17 cellular contexts compared by ENCODE assay signal in genomic region chr2:135258193-135258592, GRCh38.
DNase-seq lines count a peak whose midpoint lies in the region; ATAC-seq and TF ChIP-seq lines count a peak whose summit lies in the region.
"Had no signal": no experiment of that assay in that cellular context is flagged by ENCODE, and none has a peak within 500 bp of the region (broad histone marks: within the 10 kb centered on the region; RNA-seq: fewer than 3 reads in every experiment).

No MANE protein-coding gene starts in this region.

- no peaks in the 10 kb centered on the region for H3K27me3 Mint-ChIP-seq in endodermal cell (ENCODE audit: insufficient read depth)
- no peaks in the 10 kb centered on the region for H3K27me3 Mint-ChIP-seq in activated T-cell treated with anti-CD3 and anti-CD28 coated beads, Interleukin-2, amount 50 U/mL, for 24 hours
- H3K27me3 Mint-ChIP-seq: IgD-negative memory B cell had no signal

- H3K4me1 ChIP-seq in A673 (ENCODE audit: insufficient read depth, low read length, poor library complexity, severe bottlenecking), result no peaks in the 10 kb centered on the region
- no peaks in the 10 kb centered on the region for H3K4me1 ChIP-seq in endodermal cell (ENCODE audit: control insufficient read depth, insufficient read depth, low read length)
- H3K4me1 ChIP-seq: Caco-2, gastrocnemius medialis had no signal

- H3K9me3 ChIP-seq in A673 (ENCODE audit: low read depth, low read length, poor library complexity, severe bottlenecking) (no peaks in the 10 kb centered on the region), endodermal cell (ENCODE audit: control insufficient read depth, low read length) (no peaks in the 10 kb centered on the region)
- H3K9me3 ChIP-seq: Caco-2, gastrocnemius medialis had no signal

- no peaks in the 10 kb centered on the region for H3K36me3 ChIP-seq in A673 (ENCODE audit: insufficient read depth, low read length, poor library complexity, severe bottlenecking)
- no peaks in the 10 kb centered on the region for H3K36me3 ChIP-seq in endodermal cell (ENCODE audit: control insufficient read depth, insufficient read depth, low read length)
- H3K36me3 ChIP-seq: gastrocnemius medialis had no signal

- peaks cover 9% of the 10 kb centered on the region for H3K9me3 Mint-ChIP-seq in endodermal cell
- H3K9me3 Mint-ChIP-seq in activated T-cell treated with anti-CD3 and anti-CD28 coated beads, Interleukin-2, amount 50 U/mL, for 24 hours, result no peaks in the 10 kb centered on the region

- no peak overlapping the region for H3K27ac Mint-ChIP-seq in endodermal cell
- no peak overlapping the region for H3K27ac Mint-ChIP-seq in activated T-cell treated with anti-CD3 and anti-CD28 coated beads, Interleukin-2, amount 50 U/mL, for 24 hours
- H3K27ac Mint-ChIP-seq: IgD-negative memory B cell had no signal

- H3K27ac ChIP-seq in A673 (ENCODE audit: low read depth, low read length, poor library complexity, severe bottlenecking) (no peak overlapping the region), endodermal cell (ENCODE audit: low read depth, low read length) (no peak overlapping the region)
- H3K27ac ChIP-seq: gastrocnemius medialis had no signal

- CTCF ChIA-PET in A673 (lab: Charles Lee), result no interaction called here

- ATAC-seq in HG03442 (IDR thresholded peaks at IDR 0.05; ENCODE audit: unreplicated experiment), result no peak
- ATAC-seq: gastrocnemius medialis had no signal

- peak; percentile 33; the same call in 1 of the 2 replicates for TF ChIP-seq CTCF in A673 (conservative IDR thresholded peaks at IDR 0.05; ENCODE audit: low read depth, low read length)
- peak; percentile 50 for TF ChIP-seq CTCF in endodermal cell (conservative IDR thresholded peaks at IDR 0.05)

- POLR2A ChIA-PET in A673 (lab: Charles Lee; ENCODE audit: low non-redundant PET), result no interaction called here

- H3K4me1 Mint-ChIP-seq in endodermal cell, result no peaks in the 10 kb centered on the region
- H3K4me1 Mint-ChIP-seq in activated T-cell treated with anti-CD3 and anti-CD28 coated beads, Interleukin-2, amount 50 U/mL, for 24 hours (ENCODE audit: low read depth), result no peaks in the 10 kb centered on the region

- no peak overlapping the region for H3K9ac ChIP-seq in endodermal cell (ENCODE audit: extremely low read depth, low read length, poor library complexity, severe bottlenecking)

- intact Hi-C loops in A673 (cut with micrococcal nuclease; ENCODE audit: unreplicated experiment), result no loop called here

- DNase-seq in A673 (ENCODE audit: low spot score), result no peak
- peak; percentile 7 for DNase-seq in EL
- peak; percentile 62 for DNase-seq in NCI-H82 (lab: John Stamatoyannopoulos, UW)
- DNase-seq in endodermal cell, result peak; percentile 62
- no peak for DNase-seq in H4 (ENCODE audit: low spot score)
- no peak for DNase-seq in kidney tubule cell (ENCODE audit: low spot score)
- DNase-seq in activated T-cell treated with anti-CD3 and anti-CD28 coated beads, Interleukin-2, amount 50 U/mL, for 24 hours, result no peak
- DNase-seq: activated CD4-positive, CD25-positive, alpha-beta regulatory T cell treated with anti-CD3 and anti-CD28 coated beads, Interleukin-2, amount 50 U/mL, for 72 hours; activated CD8-positive, alpha-beta memory T cell treated with anti-CD3 and anti-CD28 coated beads, Interleukin-2, amount 50 U/mL, for 4 hours; aorta; gastrocnemius medialis; NCI-H2227 treated with DMSO at 0.1 percent for 48 hours; SIG-M5; stimulated activated CD4-positive, alpha-beta T cell treated with anti-CD3 and anti-CD28 coated beads, Interleukin-4, amount 100 ng/mL, for 1 hour had no signal

- H3K4me3 Mint-ChIP-seq in endodermal cell, result no peak overlapping the region
- H3K4me3 Mint-ChIP-seq in activated T-cell treated with anti-CD3 and anti-CD28 coated beads, Interleukin-2, amount 50 U/mL, for 24 hours, result no peak overlapping the region
- H3K4me3 Mint-ChIP-seq: IgD-negative memory B cell had no signal

- H3K27me3 ChIP-seq in A673 (replicated peaks; ENCODE audit: insufficient read depth, low read depth, low read length, poor library complexity), result no peaks in the 10 kb centered on the region
- no peaks in the 10 kb centered on the region for H3K27me3 ChIP-seq in endodermal cell (ENCODE audit: control insufficient read depth, insufficient read depth, low read length, poor library complexity, severe bottlenecking)
- H3K27me3 ChIP-seq: gastrocnemius medialis had no signal

- peaks cover 4% of the 10 kb centered on the region for H3K36me3 Mint-ChIP-seq in endodermal cell (ENCODE audit: low read depth)
- H3K36me3 Mint-ChIP-seq in activated T-cell treated with anti-CD3 and anti-CD28 coated beads, Interleukin-2, amount 50 U/mL, for 24 hours (ENCODE audit: low read depth), result no peaks in the 10 kb centered on the region

- no TSS peak for BruUV-seq in A673 (replicated peaks; lab: Mats Ljungman, UMichigan)

- 92 to 95% methylated on average over 3 to 4 of the region's 4 CpGs for WGBS in endodermal cell (ENCODE audit: insufficient coverage in 1 of 2, insufficient read length in 1 of 2), 2 experiments

- no peak overlapping the region for H3K4me3 ChIP-seq in A673 (ENCODE audit: low read depth, low read length, poor library complexity, severe bottlenecking)
- H3K4me3 ChIP-seq in endodermal cell (ENCODE audit: low read length), result no peak overlapping the region
- H3K4me3 ChIP-seq: gastrocnemius medialis had no signal

Comparison
In these comparisons a context has a peak if more than half of its experiments do, and no peak if none do; other contexts are left out.
1. DNase-seq: peak in EL (single experiment), NCI-H82 (single experiment) and endodermal cell (single experiment); none in A673 (single experiment), H4 (single experiment), kidney tubule cell (single experiment) and activated T-cell treated with anti-CD3 and anti-CD28 coated beads, Interleukin-2, amount 50 U/mL, for 24 hours (single experiment).